In the genomic region with DNA sequence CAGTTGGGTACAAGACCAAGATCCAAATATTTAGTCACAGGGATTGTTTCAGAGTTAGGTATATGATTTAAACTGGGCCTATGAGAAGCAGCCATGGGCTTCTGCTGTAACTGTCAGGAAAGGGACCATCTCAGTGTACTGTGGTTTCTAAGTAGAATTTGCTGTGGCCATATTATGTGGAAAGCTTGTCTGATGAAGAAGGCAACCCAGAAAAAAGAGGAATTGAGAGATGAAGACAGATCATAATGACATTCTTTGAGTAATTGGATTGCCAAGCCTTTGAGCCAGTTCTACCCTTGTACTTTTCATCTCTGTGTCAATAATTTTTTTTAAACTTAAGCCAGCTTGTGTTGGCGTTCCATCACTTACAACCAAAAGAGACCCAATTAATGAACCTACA, we compare ENCODE assay signal across 16 cellular contexts.
"Had no signal": no experiment of that assay in that cellular context is flagged by ENCODE, and none has a peak within 500 bp of the region (broad histone marks: within the 10 kb centered on the region; RNA-seq: fewer than 3 reads in every experiment).

No MANE protein-coding gene starts in this region.

- H3K27me3 ChIP-seq: ascending aorta, gastrocnemius medialis, heart left ventricle, left lung had no signal

- DNase-seq: activated CD4-positive, alpha-beta T cell treated with anti-CD3 and anti-CD28 coated beads for 36 hours; activated CD4-positive, alpha-beta T cell treated with anti-CD3 and anti-CD28 coated beads, Interleukin-2, amount 50 U/mL, for 48 hours; activated gamma-delta T cell; gastrocnemius medialis; heart left ventricle; kidney; left lung; midbrain; nucleus accumbens; stimulated activated CD4-positive, alpha-beta T cell treated with anti-CD3 and anti-CD28 coated beads, Interleukin-4, amount 100 ng/mL, for 1 hour had no signal

- H3K27ac ChIP-seq: ascending aorta, coronary artery, gastrocnemius medialis, heart left ventricle, left lung had no signal

- ATAC-seq: activated CD4-positive, alpha-beta T cell treated with anti-CD3 and anti-CD28 coated beads for 36 hours; gastrocnemius medialis; heart left ventricle; left lung; sciatic nerve; stimulated activated effector memory CD8-positive, alpha-beta T cell treated with anti-CD3 and anti-CD28 coated beads, Interleukin-12 subunit alpha, Interleukin-12 subunit beta, amount 100 ng/mL, for 72 hours; WTC11 had no signal

- H3K36me3 ChIP-seq: ascending aorta, gastrocnemius medialis, heart left ventricle, left lung had no signal

- H3K4me3 ChIP-seq: ascending aorta, coronary artery, gastrocnemius medialis, heart left ventricle, left lung, smooth muscle cell had no signal

- H3K9me3 ChIP-seq: gastrocnemius medialis had no signal

- H3K4me1 ChIP-seq: ascending aorta, gastrocnemius medialis, heart left ventricle, left lung had no signal
